ENCODE assay signal across 9 cellular contexts in genomic region chr16:27920391-27920891, GRCh38.
A peak's percentile ranks its signal among the peaks of the same experiment; 100 is the strongest.
DNase-seq lines count a peak whose midpoint lies in the region; ATAC-seq and TF ChIP-seq lines count a peak whose summit lies in the region.
"Had no signal": no experiment of that assay in that cellular context is flagged by ENCODE, and none has a peak within 500 bp of the region (broad histone marks: within the 10 kb centered on the region; RNA-seq: fewer than 3 reads in every experiment).

No MANE protein-coding gene starts in this region.

- ATAC-seq in psoas muscle (no peak), GM21786 (IDR thresholded peaks at IDR 0.05; ENCODE audit: unreplicated experiment) (no peak), HG02610 (IDR thresholded peaks at IDR 0.05; ENCODE audit: unreplicated experiment) (no peak)

- H3K4me1 ChIP-seq in left ventricle myocardium inferior (no peaks in the 10 kb centered on the region), psoas muscle (no peaks in the 10 kb centered on the region)

- intact Hi-C loops in left ventricle myocardium inferior (cut with micrococcal nuclease) (no loop called here), psoas muscle (cut with DNase I) (no loop called here)

- H3K27ac ChIP-seq in left ventricle myocardium inferior (replicated peaks): no peak overlapping the region
- H3K27ac ChIP-seq in psoas muscle: no peak overlapping the region

- peaks cover 93% of the 10 kb centered on the region for H3K27me3 ChIP-seq in left ventricle myocardium inferior (ENCODE audit: low read depth)
- H3K27me3 ChIP-seq in psoas muscle (ENCODE audit: insufficient read depth in 3 of 3, low read length in 2 of 3): peaks cover 0 to 8% (median 8%) of the 10 kb centered on the region in 3 donors

- no peak overlapping the region for H3K4me3 ChIP-seq in left ventricle myocardium inferior
- H3K4me3 ChIP-seq in psoas muscle: no peak overlapping the region

- H3K36me3 ChIP-seq in left ventricle myocardium inferior: no peaks in the 10 kb centered on the region
- no peaks in the 10 kb centered on the region for H3K36me3 ChIP-seq in psoas muscle (ENCODE audit: insufficient read depth in 1 of 2, low read depth in 1 of 2)

- WGBS in psoas muscle, 3 donors: 23 to 35% (median 34%) methylated on average over 11 of the region's 11 CpGs

- TF ChIP-seq CTCF in left ventricle myocardium inferior (IDR thresholded peaks at IDR 0.05; ENCODE audit: borderline replicate concordance) (no peak), psoas muscle (IDR thresholded peaks at IDR 0.05) (no peak)

- DNase-seq in HPDE6-E6E7 (ENCODE audit: extremely low spot score) (peak; percentile 53), NCI-H69 (lab: John Stamatoyannopoulos, UW) (peak; percentile 97), ecto neural progenitor cell (ENCODE audit: low spot score) (peak; percentile 78), retina (peak; percentile 57), left ventricle myocardium inferior (no peak), psoas muscle (no peak)
- DNase-seq: activated B cell treated with CpG ODN at 0.5 μM for 24 hours had no signal

- H3K9me3 ChIP-seq in left ventricle myocardium inferior (replicated peaks): no peaks in the 10 kb centered on the region
- no peaks in the 10 kb centered on the region for H3K9me3 ChIP-seq in psoas muscle

Comparison
In these comparisons a context has a peak if more than half of its experiments do, and no peak if none do; other contexts are left out.
1. DNase-seq: peak in HPDE6-E6E7 (single experiment), NCI-H69 (single experiment), ecto neural progenitor cell (single experiment) and retina (single experiment); none in left ventricle myocardium inferior (single experiment) and psoas muscle (0 of 2).